8 cellular contexts compared by ENCODE assay signal in the genomic region with DNA sequence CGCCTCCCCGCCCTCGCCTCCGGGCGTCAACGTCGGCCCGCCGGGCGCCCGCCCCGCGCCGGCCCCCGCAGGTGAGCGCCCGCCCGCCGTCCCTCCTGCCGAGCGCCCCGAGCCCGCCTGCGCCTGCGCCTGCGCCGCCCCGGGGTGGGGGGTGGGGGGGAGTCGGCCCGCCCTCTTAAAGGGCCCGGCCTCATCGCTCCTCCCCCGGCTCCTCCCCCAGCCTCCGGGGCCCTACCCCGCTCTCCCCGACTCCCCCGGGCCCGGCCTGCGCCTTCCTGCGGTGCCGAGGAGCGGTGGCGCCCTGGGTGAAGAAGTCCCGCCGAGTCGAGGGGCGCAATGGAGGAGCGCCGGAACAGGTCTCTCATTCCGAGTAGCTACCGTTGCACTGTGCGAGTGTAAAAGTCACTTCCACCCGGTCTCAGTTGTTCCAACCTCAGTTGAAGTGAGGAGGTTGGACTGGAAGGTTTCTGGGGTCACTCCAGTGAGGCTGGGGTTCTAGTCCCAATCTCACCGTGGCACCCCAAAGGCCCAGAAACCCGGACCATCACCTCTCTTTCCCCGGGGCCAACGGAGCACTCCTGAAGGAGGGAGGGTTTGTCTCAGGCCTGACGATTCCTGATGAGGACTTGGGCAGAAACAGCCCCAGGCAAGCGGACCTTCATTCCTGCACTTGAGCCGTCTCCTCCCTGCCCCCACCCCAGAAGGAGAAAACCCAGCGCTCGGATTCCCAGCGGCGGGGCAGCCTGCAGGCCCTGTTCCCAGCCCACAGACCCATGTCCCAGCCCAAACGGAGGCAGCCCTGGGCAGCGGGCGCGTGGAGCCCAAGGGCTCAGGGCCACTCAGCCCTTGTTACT. TPM values are rescaled to one million over a fixed set of nuclear protein-coding genes. Genes with fewer than 3 reads are reported as not detected.
DNase-seq lines count a peak whose midpoint lies in the region; ATAC-seq and TF ChIP-seq lines count a peak whose summit lies in the region.

No MANE protein-coding gene starts in this region.

- no peaks in the 10 kb centered on the region for H3K9me2 ChIP-seq in PC-3 (replicated peaks; ENCODE audit: low read length)

- H3K9me3 ChIP-seq in Caco-2, result no peaks in the 10 kb centered on the region
- no peaks in the 10 kb centered on the region for H3K9me3 ChIP-seq in PC-3 (ENCODE audit: low read length)
- no peaks in the 10 kb centered on the region for H3K9me3 ChIP-seq in fibroblast of lung (ENCODE audit: control insufficient read depth, insufficient read depth, low read depth, low read length)

- no peaks in the 10 kb centered on the region for H3K27me3 Mint-ChIP-seq in Caco-2 (ENCODE audit: insufficient read depth, unreplicated experiment)
- H3K27me3 Mint-ChIP-seq in naive thymus-derived CD8-positive, alpha-beta T cell, result no peaks in the 10 kb centered on the region

- H2AFZ ChIP-seq in PC-3 (ENCODE audit: low read length), result peak overlapping the region; percentile 71
- H2AFZ ChIP-seq in fibroblast of lung (ENCODE audit: low read length), result peak overlapping the region; percentile 84

- H3K79me2 ChIP-seq in PC-3 (ENCODE audit: low read length) (peaks cover 38% of the 10 kb centered on the region), fibroblast of lung (ENCODE audit: control insufficient read depth, insufficient read depth, low read length) (peaks cover 6% of the 10 kb centered on the region)

- no peak for TF ChIP-seq CTCF in Caco-2 (IDR thresholded peaks at IDR 0.05; ENCODE audit: insufficient read depth in 1 of 2, low read depth in 1 of 2, low read length in 1 of 2, severe bottlenecking in 1 of 2, unreplicated experiment in 1 of 2)
- no peak for TF ChIP-seq CTCF in PC-3 (conservative IDR thresholded peaks at IDR 0.05; ENCODE audit: low read depth, low read length)
- no peak for TF ChIP-seq CTCF in fibroblast of lung (conservative IDR thresholded peaks at IDR 0.05 in 1 of 2, IDR thresholded peaks at IDR 0.05 in 1 of 2; ENCODE audit: low read depth in 1 of 2, low read length in 2 of 2)

- no peaks in the 10 kb centered on the region for H3K9me3 Mint-ChIP-seq in Caco-2 (ENCODE audit: unreplicated experiment)
- H3K9me3 Mint-ChIP-seq in naive thymus-derived CD8-positive, alpha-beta T cell, result no peaks in the 10 kb centered on the region

- DNase-seq in Caco-2 (peak; percentile 86 to 88), PC-3 (peak; percentile 84), fibroblast of lung (ENCODE audit: low read depth in 2 of 2) (peak; percentile 71 to 72)
- DNase-seq in activated T-helper 1 cell treated with anti-CD3 and anti-CD28 coated beads, Interleukin-2, amount 50 U/mL, for 16 hours (ENCODE audit: low read depth in 1 of 2, low spot score in 1 of 2), result peak; percentile 78 to 89
- DNase-seq in naive thymus-derived CD8-positive, alpha-beta T cell, result peak; percentile 79 to 94 (median 86)
- peak; percentile 81 to 92 (median 90) for DNase-seq in stimulated activated naive CD4-positive, alpha-beta T cell (lab: John Stamatoyannopoulos, UW)

- peaks cover 6% of the 10 kb centered on the region for H3K36me3 Mint-ChIP-seq in Caco-2 (ENCODE audit: insufficient read depth, unreplicated experiment)
- no peaks in the 10 kb centered on the region for H3K36me3 Mint-ChIP-seq in naive thymus-derived CD8-positive, alpha-beta T cell

- intact Hi-C loops in Caco-2 (cut with micrococcal nuclease; ENCODE audit: unreplicated experiment), result loop anchor here (2.0 kb wide), 1 partner anchor 15 kb away; no protein-coding TSS in a partner anchor
- intact Hi-C loops in PC-3 (cut with micrococcal nuclease), result no loop called here

- H4K20me1 ChIP-seq in PC-3 (ENCODE audit: low read length) (no peaks in the 10 kb centered on the region), fibroblast of lung (ENCODE audit: control insufficient read depth, extremely low read depth, insufficient read depth, low read length) (no peaks in the 10 kb centered on the region)

- H3K27me3 ChIP-seq in Caco-2 (replicated peaks; ENCODE audit: control insufficient read depth, insufficient read depth, low read length), result no peaks in the 10 kb centered on the region
- no peaks in the 10 kb centered on the region for H3K27me3 ChIP-seq in PC-3 (ENCODE audit: low read length)
- H3K27me3 ChIP-seq in fibroblast of lung (ENCODE audit: control insufficient read depth, insufficient read depth, low read length), result no peaks in the 10 kb centered on the region

- H3K4me1 ChIP-seq in Caco-2 (peaks cover 30% of the 10 kb centered on the region), PC-3 (ENCODE audit: insufficient read depth, low read length) (peaks cover 69% of the 10 kb centered on the region), fibroblast of lung (ENCODE audit: control insufficient read depth, extremely low read depth, insufficient read depth, low read length) (peaks cover 15% of the 10 kb centered on the region)

- TF ChIP-seq EP300 in Ishikawa (IDR thresholded peaks at IDR 0.05; ENCODE audit: borderline replicate concordance), result no peak

- H3K4me2 ChIP-seq in PC-3 (ENCODE audit: low read length) (peak overlapping the region; percentile 88), fibroblast of lung (ENCODE audit: extremely low read depth, insufficient read depth, low read length) (peak overlapping the region; percentile 90)

- CTCF ChIA-PET in Caco-2 (lab: Charles Lee), result interaction anchor here (1.1 to 4.0 kb wide), 2 partner anchors 16 to 47 kb away, joined by 5 to 23 read pairs; no protein-coding TSS in a partner anchor
- CTCF ChIA-PET in PC-3 (lab: Charles Lee), result interaction anchor here (0.5 to 1.2 kb wide), 3 partner anchors 14 to 430 kb away, joined by 3 to 5 read pairs (median 4); no protein-coding TSS in a partner anchor

- no peaks in the 10 kb centered on the region for H3K36me3 ChIP-seq in Caco-2 (ENCODE audit: control insufficient read depth, insufficient read depth, low read length)
- no peaks in the 10 kb centered on the region for H3K36me3 ChIP-seq in PC-3 (ENCODE audit: low read depth, low read length)
- H3K36me3 ChIP-seq in fibroblast of lung (ENCODE audit: control insufficient read depth, insufficient read depth, low read length), result no peaks in the 10 kb centered on the region

- no peaks in the 10 kb centered on the region for H3F3A ChIP-seq in PC-3 (ENCODE audit: low read length, unreplicated experiment)

- no peak overlapping the region for H3K27ac ChIP-seq in PC-3 (ENCODE audit: low read length)
- no peak overlapping the region for H3K27ac ChIP-seq in fibroblast of lung (ENCODE audit: insufficient read depth, low read length)

- H3K27ac Mint-ChIP-seq in Caco-2 (ENCODE audit: unreplicated experiment), result no peak overlapping the region
- H3K27ac Mint-ChIP-seq in naive thymus-derived CD8-positive, alpha-beta T cell, result peak overlapping the region in 8 of 10 donors; percentile 13 to 86 (median 76)

- POLR2A ChIA-PET in Caco-2 (lab: Charles Lee) (no interaction called here), PC-3 (lab: Charles Lee; ENCODE audit: unreplicated experiment) (no interaction called here)
- POLR2A ChIA-PET in naive thymus-derived CD8-positive, alpha-beta T cell (lab: Charles Lee), result interaction anchor here (0.5 to 5.6 kb wide), 6 partner anchors 10 to 360 kb away, joined by 3 to 241 read pairs (median 4); no protein-coding TSS in a partner anchor

- peak overlapping the region; percentile 74 for H3K4me3 ChIP-seq in Caco-2 (ENCODE audit: low read depth, low read length)
- peak overlapping the region; percentile 59 for H3K4me3 ChIP-seq in PC-3 (ENCODE audit: low read length)
- H3K4me3 ChIP-seq in fibroblast of lung (replicated peaks in 1 of 4; ENCODE audit: control extremely low read depth in 1 of 4, insufficient read depth in 1 of 4, low read depth in 3 of 4, low read length in 4 of 4), result peak overlapping the region; percentile 40 to 58 (median 51)

- H3K4me1 Mint-ChIP-seq in Caco-2 (ENCODE audit: low read depth, unreplicated experiment), result peaks cover 30% of the 10 kb centered on the region
- H3K4me1 Mint-ChIP-seq in naive thymus-derived CD8-positive, alpha-beta T cell, result peaks cover 25 to 45% (median 37%) of the 10 kb centered on the region in 4 donors

- ATAC-seq in GM21526 (IDR thresholded peaks at IDR 0.05; ENCODE audit: low FRiP score, unreplicated experiment) (peak; percentile 36), PC-3 (peak; percentile 58)
- peak; percentile 55 to 58 for ATAC-seq in naive thymus-derived CD8-positive, alpha-beta T cell

- no peak for TF ChIP-seq RAD21 in Ishikawa (IDR thresholded peaks at IDR 0.05; ENCODE audit: low read depth)

- BruUV-seq in Caco-2 (replicated peaks; lab: Mats Ljungman, UMichigan), result no TSS peak
- BruUV-seq in PC-3 (replicated peaks; lab: Mats Ljungman, UMichigan), result TSS peak; percentile 90

- peak overlapping the region; percentile 30 for H3K9ac ChIP-seq in PC-3 (ENCODE audit: low read length)
- H3K9ac ChIP-seq in fibroblast of lung (ENCODE audit: insufficient read depth, low read length), result peak overlapping the region; percentile 55

- H3K4me3 Mint-ChIP-seq in Caco-2 (ENCODE audit: unreplicated experiment), result peak overlapping the region; percentile 86
- peak overlapping the region; percentile 61 to 93 (median 74) for H3K4me3 Mint-ChIP-seq in naive thymus-derived CD8-positive, alpha-beta T cell

TF ChIP-seq in Ishikawa, 13 proteins besides CTCF, POLR2A, EP300 and RAD21:
- peak; percentile 46; the same call in 1 of the 2 replicates for TF ChIP-seq EGR1 (IDR thresholded peaks at IDR 0.05)
- no peak for TF ChIP-seq TAF1 (IDR thresholded peaks at IDR 0.05; ENCODE audit: low read depth)

RNA-seq across cellular contexts. Expression of gene TNK2, which starts 1.5 kb away (rescaled TPM):
- 36.0 and 37.9 TPM in 2 replicates for total RNA-seq in Caco-2 (2022)
- total RNA-seq in PC-3 (2014; rRNA removed), result 43.7 and 49.3 TPM in 2 replicates
- total RNA-seq in fibroblast of lung, result 6.9 and 10.7 TPM in 2 replicates
- polyA plus RNA-seq in fibroblast of lung, result 2.5 and 3.6 TPM in 2 replicates
- polyA plus RNA-seq in fibroblast of lung (2012), result 8.7 and 14.0 TPM in 2 replicates
- polyA minus RNA-seq in fibroblast of lung (ENCODE audit: low replicate concordance), result 9.1 and 33.3 TPM in 2 replicates
- 100 to 1,000 TPM; 146 to 149 TPM for total RNA-seq in naive thymus-derived CD8-positive, alpha-beta T cell
- polyA plus RNA-seq in naive thymus-derived CD8-positive, alpha-beta T cell, result 1 to 10 TPM; 1.3 to 2.5 (median 1.6) TPM
